Comparison of ENCODE assay signal across 10 cellular contexts in genomic region chr10:75395955-75396860, GRCh38. TPM values are rescaled to one million over a fixed set of nuclear protein-coding genes. Genes with fewer than 3 reads are reported as not detected.
DNase-seq lines count a peak whose midpoint lies in the region; ATAC-seq and TF ChIP-seq lines count a peak whose summit lies in the region.
"Had no signal": no experiment of that assay in that cellular context is flagged by ENCODE, and none has a peak within 500 bp of the region (broad histone marks: within the 10 kb centered on the region; RNA-seq: fewer than 3 reads in every experiment).

No MANE protein-coding gene starts in this region.

- H3K27ac ChIP-seq in prostate gland (peak overlapping the region; percentile 98 to 99), MM.1S (ENCODE audit: low read length) (no peak overlapping the region)

- WGBS in prostate gland = 30% methylated on average over 66 of the region's 78 CpGs

- no peaks in the 10 kb centered on the region for H3K9me3 ChIP-seq in prostate gland
- H3K9me3 ChIP-seq in MM.1S (replicated peaks; ENCODE audit: insufficient read depth, low read length) = no peaks in the 10 kb centered on the region

- no peaks in the 10 kb centered on the region for H3K9me3 Mint-ChIP-seq in stimulated activated naive CD8-positive, alpha-beta T cell treated with anti-CD3 and anti-CD28 coated beads, Interleukin-15, amount 100 ng/mL, for 72 hours

- H3F3A ChIP-seq in MM.1S (ENCODE audit: insufficient read depth, low read length) = peaks cover 10% of the 10 kb centered on the region; the same call in 1 of the 2 replicates

- no peak overlapping the region for H3K9ac ChIP-seq in MM.1S (ENCODE audit: low read length)

- H4K20me1 ChIP-seq in MM.1S (ENCODE audit: insufficient read depth, low read length) = no peaks in the 10 kb centered on the region

- H3K27me3 Mint-ChIP-seq in stimulated activated naive CD8-positive, alpha-beta T cell treated with anti-CD3 and anti-CD28 coated beads, Interleukin-15, amount 100 ng/mL, for 72 hours = peaks cover 90% of the 10 kb centered on the region

- peaks cover 5% of the 10 kb centered on the region for H3K4me1 ChIP-seq in prostate gland (replicated peaks)
- H3K4me1 ChIP-seq in MM.1S (ENCODE audit: low read length) = no peaks in the 10 kb centered on the region

- DNase-seq in DMS53 treated with DMSO at 0.1 percent for 48 hours (lab: John Stamatoyannopoulos, UW; ENCODE audit: unreplicated experiment) (peak; percentile 61), astrocyte of the hippocampus (ENCODE audit: low read depth, low spot score) (peak; percentile 57), prostate gland (ENCODE audit: low spot score) (peak; percentile 22), GOT3 (lab: John Stamatoyannopoulos, UW) (no peak), MM.1S (no peak)
- no peak for DNase-seq in stimulated activated naive CD8-positive, alpha-beta T cell treated with anti-CD3 and anti-CD28 coated beads, Interleukin-15, amount 100 ng/mL, for 72 hours
- DNase-seq: NCI-H146 had no signal

- TF ChIP-seq POLR2A in prostate gland (IDR thresholded peaks at IDR 0.05) = no peak

- TF ChIP-seq CTCF in prostate gland (IDR thresholded peaks at IDR 0.05) = no peak
- no peak for TF ChIP-seq CTCF in MM.1S (IDR thresholded peaks at IDR 0.05; ENCODE audit: low read length)

- peak overlapping the region; percentile 33 for H3K4me3 ChIP-seq in iPS-11a (ENCODE audit: low read depth, low read length)
- peak overlapping the region; percentile 98 to 100 for H3K4me3 ChIP-seq in prostate gland
- H3K4me3 ChIP-seq in MM.1S (ENCODE audit: low read length) = no peak overlapping the region

- no peak overlapping the region for H3K27ac Mint-ChIP-seq in stimulated activated naive CD8-positive, alpha-beta T cell treated with anti-CD3 and anti-CD28 coated beads, Interleukin-15, amount 100 ng/mL, for 72 hours

- H3K36me3 ChIP-seq in prostate gland = peaks cover 0 to 14% of the 10 kb centered on the region in 2 donors
- no peaks in the 10 kb centered on the region for H3K36me3 ChIP-seq in MM.1S (replicated peaks; ENCODE audit: insufficient read depth, low read length)

- H3K4me2 ChIP-seq in MM.1S (ENCODE audit: low read depth, low read length) = no peak overlapping the region

- H3K4me3 Mint-ChIP-seq in stimulated activated naive CD8-positive, alpha-beta T cell treated with anti-CD3 and anti-CD28 coated beads, Interleukin-15, amount 100 ng/mL, for 72 hours = peak overlapping the region in 1 of 2 donors; percentile 69

- H3K4me1 Mint-ChIP-seq in stimulated activated naive CD8-positive, alpha-beta T cell treated with anti-CD3 and anti-CD28 coated beads, Interleukin-15, amount 100 ng/mL, for 72 hours = peaks cover 26% of the 10 kb centered on the region

- H2AFZ ChIP-seq in MM.1S (ENCODE audit: low read length) = no peak overlapping the region

- no peak for ATAC-seq in stimulated activated naive CD8-positive, alpha-beta T cell treated with anti-CD3 and anti-CD28 coated beads, Interleukin-15, amount 100 ng/mL, for 72 hours
- ATAC-seq in GM21381 (IDR thresholded peaks at IDR 0.05; ENCODE audit: unreplicated experiment) = no peak

- peaks cover 25% of the 10 kb centered on the region for H3K79me2 ChIP-seq in MM.1S (ENCODE audit: low read length)

- no peaks in the 10 kb centered on the region for H3K9me2 ChIP-seq in MM.1S (replicated peaks; ENCODE audit: insufficient read depth, low read length)

- intact Hi-C loops in prostate gland (cut with DNase I) = loop anchor here (1.0 to 10.0 kb wide), 3 partner anchors 101 to 846 kb away; no protein-coding TSS in a partner anchor

- H3K27me3 ChIP-seq in prostate gland (replicated peaks; ENCODE audit: insufficient read depth) (no peaks in the 10 kb centered on the region), MM.1S (replicated peaks; ENCODE audit: insufficient read depth, low read length) (no peaks in the 10 kb centered on the region)

RNA-seq across cellular contexts. Expression of gene ZNF503, which starts 5.4 kb away (rescaled TPM):
- total RNA-seq in prostate gland = 10 to 100 TPM; 23.9 to 33.7 TPM

RNA-seq across cellular contexts. Expression of gene LRMDA, which starts 35.2 kb away (rescaled TPM):
- total RNA-seq in prostate gland = 10 to 100 TPM in 1 of 2 donors, 1 to 10 TPM in 1; 9.6 to 12.6 TPM
- total RNA-seq: T-helper 2 cell treated with Interferon-gamma antibody and Interleukin-4, amounts not matched to agents 100 ng/mL and 5 ng/mL, for 36 hours had no signal

Comparison
In these comparisons a context has a peak if more than half of its experiments do, and no peak if none do; other contexts are left out.
1. DNase-seq: peak in DMS53 treated with DMSO at 0.1 percent for 48 hours (single experiment), astrocyte of the hippocampus (single experiment) and prostate gland (single experiment); none in GOT3 (single experiment), stimulated activated naive CD8-positive, alpha-beta T cell treated with anti-CD3 and anti-CD28 coated beads, Interleukin-15, amount 100 ng/mL, for 72 hours (0 of 2) and MM.1S (single experiment).